Comparison of ENCODE assay signal across 1 cellular context in the genomic region with DNA sequence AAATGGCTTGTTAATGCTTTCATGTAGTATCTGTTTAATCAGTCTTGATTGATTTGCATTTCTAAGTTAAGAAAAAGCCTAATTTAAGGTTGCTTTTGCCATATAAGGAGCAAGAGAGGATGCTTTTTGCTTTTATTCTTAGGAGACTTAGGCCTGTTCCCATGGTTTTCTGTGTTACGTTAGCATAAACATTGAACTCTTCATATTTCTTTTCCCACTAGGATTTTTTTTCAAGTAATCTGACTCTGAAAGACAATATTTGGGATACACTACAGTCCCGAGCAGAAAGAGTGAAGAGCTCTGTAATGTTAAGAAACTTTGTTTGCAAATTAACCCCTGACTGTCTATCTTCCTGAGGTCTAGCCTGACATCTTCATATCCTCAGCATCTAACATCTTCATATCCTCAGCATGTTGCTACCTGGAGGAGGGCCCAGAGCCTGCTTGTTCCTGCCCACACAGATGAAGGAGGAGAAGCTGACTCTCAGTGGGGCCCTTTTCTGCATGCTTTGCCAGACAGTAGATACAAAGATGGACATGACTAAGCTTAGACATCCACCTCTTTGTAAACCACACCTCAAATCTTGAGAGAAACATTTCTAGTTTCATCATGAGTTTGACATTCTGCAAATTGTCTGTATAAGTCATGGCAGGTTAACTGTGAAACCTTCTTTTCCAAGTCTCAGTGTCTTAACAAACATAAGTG.
TF ChIP-seq lines count a peak whose summit lies in the region.

No MANE protein-coding gene starts in this region.

TF ChIP-seq in K562, 482 proteins besides CTCF, POLR2A, EP300 and RAD21 (continued from another document):
- TF ChIP-seq, protein P1, sequence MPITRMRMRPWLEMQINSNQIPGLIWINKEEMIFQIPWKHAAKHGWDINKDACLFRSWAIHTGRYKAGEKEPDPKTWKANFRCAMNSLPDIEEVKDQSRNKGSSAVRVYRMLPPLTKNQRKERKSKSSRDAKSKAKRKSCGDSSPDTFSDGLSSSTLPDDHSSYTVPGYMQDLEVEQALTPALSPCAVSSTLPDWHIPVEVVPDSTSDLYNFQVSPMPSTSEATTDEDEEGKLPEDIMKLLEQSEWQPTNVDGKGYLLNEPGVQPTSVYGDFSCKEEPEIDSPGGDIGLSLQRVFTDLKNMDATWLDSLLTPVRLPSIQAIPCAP (CRISPR knock-in tag; IDR thresholded peaks at IDR 0.05; ENCODE audit: borderline replicate concordance), result no peak
- TF ChIP-seq STAG1 (CRISPR knock-in tag; IDR thresholded peaks at IDR 0.05; ENCODE audit: borderline replicate concordance), result no peak
- TF ChIP-seq SRSF1 (IDR thresholded peaks at IDR 0.05; ENCODE audit: low read depth, low read length), result no peak
- TF ChIP-seq SRSF7 (optimal IDR thresholded peaks at IDR 0.05; ENCODE audit: low read depth, low read length), result no peak
- TF ChIP-seq ZFPM2 (CRISPR knock-in tag; IDR thresholded peaks at IDR 0.05), result no peak
- TF ChIP-seq ZKSCAN3 (CRISPR knock-in tag; IDR thresholded peaks at IDR 0.05), result no peak
- no peak for TF ChIP-seq ZNF507 (tag; conservative IDR thresholded peaks at IDR 0.05)
- TF ChIP-seq POLR2H (tag; IDR thresholded peaks at IDR 0.05; ENCODE audit: low read depth), result no peak
- TF ChIP-seq SMARCC2 (IDR thresholded peaks at IDR 0.05; ENCODE audit: low read depth), result no peak
